17 cellular contexts compared by ENCODE assay signal in genomic region chr2:167551411-167551810, GRCh38.
"Had no signal": no experiment of that assay in that cellular context is flagged by ENCODE, and none has a peak within 500 bp of the region (broad histone marks: within the 10 kb centered on the region; RNA-seq: fewer than 3 reads in every experiment).

No MANE protein-coding gene starts in this region.

- H3K79me2 ChIP-seq: parathyroid adenoma had no signal

- H3K4me1 ChIP-seq: esophagus squamous epithelium, lower lobe of right lung, neural progenitor cell, parathyroid adenoma, right atrium auricular region, stomach, thyroid gland, upper lobe of left lung had no signal

- H3K27me3 ChIP-seq: esophagus squamous epithelium, neural progenitor cell, right atrium auricular region, stomach, thyroid gland, upper lobe of left lung had no signal

- H3K4me2 ChIP-seq: neural progenitor cell had no signal

- H3K9me3 ChIP-seq: esophagus squamous epithelium, lower lobe of right lung, mucosa of descending colon, right atrium auricular region, stomach, thyroid gland, upper lobe of left lung had no signal

- H3K27ac ChIP-seq: esophagus squamous epithelium, lower lobe of right lung, neural progenitor cell, parathyroid adenoma, right atrium auricular region, stomach, thyroid gland, upper lobe of left lung had no signal

- H3K36me3 ChIP-seq: esophagus squamous epithelium, lower lobe of right lung, neural progenitor cell, right atrium auricular region, stomach, thyroid gland, upper lobe of left lung had no signal

- H3K9ac ChIP-seq: neural progenitor cell, parathyroid adenoma had no signal

- H3K4me3 ChIP-seq: esophagus squamous epithelium, lower lobe of right lung, mucosa of descending colon, neural progenitor cell, right atrium auricular region, stomach, thyroid gland, upper lobe of left lung had no signal

- H2AFZ ChIP-seq: neural progenitor cell, parathyroid adenoma had no signal

- DNase-seq: cortex of kidney; effector memory CD8-positive, alpha-beta T cell; erythroblast; esophagus squamous epithelium; left ventricle myocardium superior; lower lobe of right lung; mucosa of descending colon; naive B cell; stimulated activated CD4-positive, alpha-beta T cell treated with anti-CD3 and anti-CD28 coated beads, Interleukin-2, amount 100 ng/mL, for 24 hours; stimulated activated CD4-positive, alpha-beta T cell treated with anti-CD3 and anti-CD28 coated beads, Interleukin-4, amount 100 ng/mL, for 24 hours; stimulated activated naive CD4-positive, alpha-beta T cell treated with Interleukin-2 at 50 U/mL for 16 hours; stomach; thyroid gland; upper lobe of left lung had no signal
